In the genomic region with DNA sequence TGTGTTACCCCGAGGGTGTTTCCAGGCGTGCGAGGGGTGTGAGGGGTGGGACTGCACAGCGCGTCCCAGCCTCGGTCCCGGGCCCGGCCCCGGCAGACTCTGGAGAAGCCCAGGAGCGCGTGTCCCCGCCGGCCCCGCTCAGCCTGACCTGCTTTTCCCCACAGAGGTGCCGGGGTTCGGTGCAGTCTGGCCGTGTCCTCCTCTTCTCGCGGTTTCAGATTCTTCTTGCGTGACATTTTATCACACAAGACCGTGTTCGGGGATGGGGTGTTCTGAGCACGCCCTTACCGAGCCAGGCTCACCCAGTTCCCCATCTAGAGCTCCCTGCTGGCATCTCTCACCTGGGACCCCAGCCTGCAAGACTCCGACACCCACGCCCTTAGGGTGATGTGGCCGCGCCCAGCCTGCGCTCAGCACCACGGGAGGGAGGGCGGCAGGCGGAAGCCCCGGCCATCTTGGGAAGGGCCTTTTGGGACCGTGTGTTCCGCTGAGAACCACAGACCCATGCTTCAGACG, we compare ENCODE assay signal across 8 cellular contexts.
DNase-seq lines count a peak whose midpoint lies in the region; ATAC-seq and TF ChIP-seq lines count a peak whose summit lies in the region.

No MANE protein-coding gene starts in this region.

- no peaks in the 10 kb centered on the region for H3K36me3 Mint-ChIP-seq in activated naive CD4-positive, alpha-beta T cell treated with anti-CD3 and anti-CD28 coated beads, Interleukin-2, amount 50 U/mL, for 72 hours
- H3K36me3 Mint-ChIP-seq in stimulated activated naive B cell treated with anti-CD40 and anti-IgM and Interleukin-4, amounts not matched to agents 10 μg/mL and 1 μg/mL and 100 μg/mL, for 72 hours, result peaks cover 0 to 4% of the 10 kb centered on the region in 2 donors

- H3K27me3 Mint-ChIP-seq in stimulated activated naive B cell treated with anti-CD40 and anti-IgM and Interleukin-4, amounts not matched to agents 10 μg/mL and 1 μg/mL and 100 μg/mL, for 72 hours, result peaks cover 7% of the 10 kb centered on the region in 2 donors

- no peaks in the 10 kb centered on the region for H3K9me3 Mint-ChIP-seq in activated naive CD4-positive, alpha-beta T cell treated with anti-CD3 and anti-CD28 coated beads, Interleukin-2, amount 50 U/mL, for 72 hours
- peaks cover 0 to 4% of the 10 kb centered on the region in 2 donors for H3K9me3 Mint-ChIP-seq in stimulated activated naive B cell treated with anti-CD40 and anti-IgM and Interleukin-4, amounts not matched to agents 10 μg/mL and 1 μg/mL and 100 μg/mL, for 72 hours

- H3K27ac Mint-ChIP-seq in activated naive CD4-positive, alpha-beta T cell treated with anti-CD3 and anti-CD28 coated beads, Interleukin-2, amount 50 U/mL, for 72 hours, result peak overlapping the region; percentile 66 to 81
- peak overlapping the region; percentile 92 for H3K27ac Mint-ChIP-seq in stimulated activated naive B cell treated with anti-CD40 and anti-IgM and Interleukin-4, amounts not matched to agents 10 μg/mL and 1 μg/mL and 100 μg/mL, for 72 hours

- H3K9me3 ChIP-seq in MG63, result no peaks in the 10 kb centered on the region
- H3K9me3 ChIP-seq in lung (ENCODE audit: control insufficient read depth in 2 of 2, insufficient read depth in 1 of 2, low read length in 1 of 2), result no peaks in the 10 kb centered on the region

- H3K27me3 ChIP-seq in MG63, result no peaks in the 10 kb centered on the region; the same call in 1 of the 2 replicates
- H3K27me3 ChIP-seq in lung (ENCODE audit: control insufficient read depth, insufficient read depth), result no peaks in the 10 kb centered on the region

- H3K4me1 Mint-ChIP-seq in stimulated activated naive B cell treated with anti-CD40 and anti-IgM and Interleukin-4, amounts not matched to agents 10 μg/mL and 1 μg/mL and 100 μg/mL, for 72 hours, result peaks cover 0 to 7% of the 10 kb centered on the region in 2 donors

- H3K36me3 ChIP-seq in MG63 (no peaks in the 10 kb centered on the region), lung (ENCODE audit: control insufficient read depth in 2 of 2, insufficient read depth in 2 of 2, low read length in 2 of 2) (no peaks in the 10 kb centered on the region)

- DNase-seq in MG63 (peak; percentile 41), lung (ENCODE audit: low spot score) (no peak), NCI-H1930 (lab: John Stamatoyannopoulos, UW) (no peak), NCI-H524 (lab: John Stamatoyannopoulos, UW) (no peak), inferior parietal cortex (ENCODE audit: extremely low spot score) (no peak), DMS53 treated with DMSO at 0.1 percent for 48 hours (lab: John Stamatoyannopoulos, UW; ENCODE audit: unreplicated experiment) (no peak)
- DNase-seq in activated naive CD4-positive, alpha-beta T cell treated with anti-CD3 and anti-CD28 coated beads, Interleukin-2, amount 50 U/mL, for 72 hours (ENCODE audit: low spot score in 2 of 2), result peak in 1 of 2 donors; percentile 10
- peak; percentile 45 for DNase-seq in stimulated activated naive B cell treated with anti-CD40 and anti-IgM and Interleukin-4, amounts not matched to agents 10 μg/mL and 1 μg/mL and 100 μg/mL, for 72 hours

- WGBS in lung, 2 donors, result 53 to 60% methylated on average over 36 of the region's 36 CpGs

- peak; percentile 43 to 73 for ATAC-seq in activated naive CD4-positive, alpha-beta T cell treated with anti-CD3 and anti-CD28 coated beads, Interleukin-2, amount 50 U/mL, for 72 hours
- peak; percentile 58 for ATAC-seq in lung (ENCODE audit: insufficient read depth, low FRiP score)
- peak; percentile 89 to 95 for ATAC-seq in stimulated activated naive B cell treated with anti-CD40 and anti-IgM and Interleukin-4, amounts not matched to agents 10 μg/mL and 1 μg/mL and 100 μg/mL, for 72 hours (replicated peaks)

- H3K4me3 ChIP-seq in MG63, result peak overlapping the region; percentile 51
- H3K4me3 ChIP-seq in lung, result no peak overlapping the region

- peak overlapping the region; percentile 80 to 93 for H3K4me3 Mint-ChIP-seq in stimulated activated naive B cell treated with anti-CD40 and anti-IgM and Interleukin-4, amounts not matched to agents 10 μg/mL and 1 μg/mL and 100 μg/mL, for 72 hours

- TF ChIP-seq CTCF in lung (IDR thresholded peaks at IDR 0.05; ENCODE audit: control extremely low read depth, extremely low read depth), result no peak

- H3K4me1 ChIP-seq in lung (ENCODE audit: control insufficient read depth in 2 of 2, insufficient read depth in 2 of 2, low read length in 2 of 2), result no peaks in the 10 kb centered on the region

- H3K27ac ChIP-seq in lung (ENCODE audit: low read depth in 1 of 2, low read length in 1 of 2), result no peak overlapping the region

Comparison
In these comparisons a context has a peak if more than half of its experiments do, and no peak if none do; other contexts are left out.
1. DNase-seq: peak in MG63 (single experiment) and stimulated activated naive B cell treated with anti-CD40 and anti-IgM and Interleukin-4, amounts not matched to agents 10 μg/mL and 1 μg/mL and 100 μg/mL, for 72 hours (single experiment); none in lung (single experiment), NCI-H1930 (0 of 2), NCI-H524 (0 of 2), inferior parietal cortex (single experiment) and DMS53 treated with DMSO at 0.1 percent for 48 hours (single experiment).
2. Peak in every context shown above with its lines, with median percentiles within 50 percentile points of each other: ATAC-seq.